In the genomic region with DNA sequence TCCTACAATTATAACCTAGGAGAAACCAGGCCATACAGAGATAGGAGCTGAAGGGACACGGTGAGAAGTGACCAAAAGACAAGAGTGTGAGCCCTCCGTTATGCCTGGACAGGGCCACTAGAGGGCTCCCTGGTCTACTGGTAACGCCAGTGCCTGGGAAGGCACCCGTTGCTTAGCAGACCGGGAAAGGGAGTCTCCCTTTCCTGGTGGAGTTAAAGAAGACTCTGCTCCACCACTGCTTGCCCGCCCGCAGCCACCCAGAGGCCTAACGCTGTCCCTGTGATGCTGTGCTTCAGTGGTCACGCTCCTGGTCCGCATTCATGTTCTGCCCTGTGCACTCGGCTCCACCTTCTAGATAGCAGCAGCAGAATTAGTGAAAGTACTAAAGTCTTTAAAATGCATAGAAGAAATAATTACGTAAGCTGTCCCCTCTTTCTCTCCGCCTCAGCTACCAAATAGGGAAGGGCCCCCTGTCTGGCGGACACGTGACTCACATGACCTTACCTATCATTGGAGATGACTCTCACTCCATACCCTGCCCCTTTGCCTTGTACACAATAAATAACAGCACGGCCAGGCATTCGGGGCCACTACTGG, we compare ENCODE assay signal across 8 cellular contexts. TPM values are rescaled to one million over a fixed set of nuclear protein-coding genes. Genes with fewer than 3 reads are reported as not detected.
A peak's percentile ranks its signal among the peaks of the same experiment; 100 is the strongest.
DNase-seq lines count a peak whose midpoint lies in the region; ATAC-seq and TF ChIP-seq lines count a peak whose summit lies in the region.

No MANE protein-coding gene starts in this region.

- intact Hi-C loops in Caco-2 (cut with micrococcal nuclease; ENCODE audit: unreplicated experiment): loop anchor here (1.0 to 10.0 kb wide), 3 partner anchors 43 to 338 kb away; a partner anchor contains a TSS
- intact Hi-C loops in activated B cell treated with CpG ODN at 0.5 μM for 24 hours (cut with micrococcal nuclease): loop anchor here (1.0 to 2.0 kb wide), 4 partner anchors 58 to 414 kb away; a partner anchor contains a TSS

- peak overlapping the region; percentile 34 for H3K4me3 Mint-ChIP-seq in Caco-2 (ENCODE audit: unreplicated experiment)
- H3K4me3 Mint-ChIP-seq in activated B cell treated with CpG ODN at 0.5 μM for 24 hours: peak overlapping the region; percentile 81
- peak overlapping the region; percentile 63 for H3K4me3 Mint-ChIP-seq in central memory CD8-positive, alpha-beta T cell

- H3K4me1 Mint-ChIP-seq in Caco-2 (ENCODE audit: low read depth, unreplicated experiment) (peaks cover 10% of the 10 kb centered on the region), activated B cell treated with CpG ODN at 0.5 μM for 24 hours (peaks cover 18% of the 10 kb centered on the region)
- peaks cover 12% of the 10 kb centered on the region for H3K4me1 Mint-ChIP-seq in central memory CD8-positive, alpha-beta T cell

- H3K4me1 ChIP-seq in Caco-2: no peaks in the 10 kb centered on the region

- peaks cover 4% of the 10 kb centered on the region for H3K27me3 Mint-ChIP-seq in Caco-2 (ENCODE audit: insufficient read depth, unreplicated experiment)
- H3K27me3 Mint-ChIP-seq in activated B cell treated with CpG ODN at 0.5 μM for 24 hours: no peaks in the 10 kb centered on the region
- H3K27me3 Mint-ChIP-seq in central memory CD8-positive, alpha-beta T cell: peaks cover 30% of the 10 kb centered on the region

- H3K9me3 Mint-ChIP-seq in Caco-2 (ENCODE audit: unreplicated experiment): no peaks in the 10 kb centered on the region
- H3K9me3 Mint-ChIP-seq in activated B cell treated with CpG ODN at 0.5 μM for 24 hours: no peaks in the 10 kb centered on the region
- no peaks in the 10 kb centered on the region for H3K9me3 Mint-ChIP-seq in central memory CD8-positive, alpha-beta T cell

- CTCF ChIA-PET in Caco-2 (lab: Charles Lee): interaction anchor here (0.7 to 2.5 kb wide), 6 partner anchors 20 to 95 kb away, joined by 3 to 16 read pairs (median 4); a partner anchor contains a TSS
- CTCF ChIA-PET in activated B cell treated with CpG ODN at 0.5 μM for 24 hours (lab: Charles Lee): interaction anchor here (0.6 to 1.8 kb wide), 10 partner anchors 9 to 1021 kb away, joined by 3 to 5 read pairs (median 4); no protein-coding TSS in a partner anchor

- H3K36me3 ChIP-seq in Caco-2 (ENCODE audit: control insufficient read depth, insufficient read depth, low read length): no peaks in the 10 kb centered on the region
- H3K36me3 ChIP-seq in kidney epithelial cell (ENCODE audit: control insufficient read depth, insufficient read depth, low read length): no peaks in the 10 kb centered on the region

- no peak overlapping the region for H3K4me3 ChIP-seq in Caco-2 (ENCODE audit: low read depth, low read length)
- no peak overlapping the region for H3K4me3 ChIP-seq in kidney epithelial cell (ENCODE audit: low read depth, low read length)

- ATAC-seq in HG02610 (IDR thresholded peaks at IDR 0.05; ENCODE audit: unreplicated experiment): peak; percentile 52
- peak; percentile 78 for ATAC-seq in activated B cell treated with CpG ODN at 0.5 μM for 24 hours (ENCODE audit: low read depth)
- ATAC-seq in central memory CD8-positive, alpha-beta T cell (replicated peaks; ENCODE audit: extremely low read depth, poor library complexity, severe bottlenecking): peak; percentile 58
- no peak for ATAC-seq in HG03442 (IDR thresholded peaks at IDR 0.05; ENCODE audit: unreplicated experiment)

- no peaks in the 10 kb centered on the region for H3K27me3 ChIP-seq in Caco-2 (replicated peaks; ENCODE audit: control insufficient read depth, insufficient read depth, low read length)
- H3K27me3 ChIP-seq in kidney epithelial cell (ENCODE audit: control insufficient read depth, insufficient read depth, low read length): peaks cover under 1% of the 10 kb centered on the region

- H3K36me3 Mint-ChIP-seq in Caco-2 (ENCODE audit: insufficient read depth, unreplicated experiment): no peaks in the 10 kb centered on the region
- no peaks in the 10 kb centered on the region for H3K36me3 Mint-ChIP-seq in activated B cell treated with CpG ODN at 0.5 μM for 24 hours (ENCODE audit: low read depth)
- H3K36me3 Mint-ChIP-seq in central memory CD8-positive, alpha-beta T cell (ENCODE audit: insufficient read depth): no peaks in the 10 kb centered on the region

- peak; percentile 89 to 90 for TF ChIP-seq CTCF in Caco-2 (IDR thresholded peaks at IDR 0.05; ENCODE audit: insufficient read depth in 1 of 2, low read depth in 1 of 2, low read length in 1 of 2, severe bottlenecking in 1 of 2, unreplicated experiment in 1 of 2)
- peak; percentile 76 for TF ChIP-seq CTCF in activated B cell treated with CpG ODN at 0.5 μM for 24 hours (IDR thresholded peaks at IDR 0.05)
- TF ChIP-seq CTCF in kidney epithelial cell (IDR thresholded peaks at IDR 0.05; ENCODE audit: insufficient read depth, low read length, poor library complexity, severe bottlenecking): peak; percentile 98

- POLR2A ChIA-PET in Caco-2 (lab: Charles Lee): no interaction called here
- POLR2A ChIA-PET in activated B cell treated with CpG ODN at 0.5 μM for 24 hours (lab: Charles Lee): interaction anchor here (0.6 to 0.7 kb wide), 3 partner anchors 73 to 187 kb away, joined by 3 to 5 read pairs (median 4); no protein-coding TSS in a partner anchor

- peak; percentile 88 to 89 for DNase-seq in Caco-2
- DNase-seq in NCI-H2196 treated with DMSO at 0.1 percent for 48 hours (lab: John Stamatoyannopoulos, UW; ENCODE audit: unreplicated experiment): peak; percentile 67
- DNase-seq in activated B cell treated with CpG ODN at 0.5 μM for 24 hours: peak; percentile 42
- DNase-seq in central memory CD8-positive, alpha-beta T cell (ENCODE audit: low spot score in 2 of 2): peak; percentile 34 to 36
- peak; percentile 55 for DNase-seq in kidney epithelial cell (ENCODE audit: low read depth)
- DNase-seq in stimulated activated CD4-positive, alpha-beta T cell treated with anti-CD3 and anti-CD28 coated beads, Interleukin-15, amount 100 ng/mL, for 24 hours: peak; percentile 83

- BruUV-seq in Caco-2 (replicated peaks; lab: Mats Ljungman, UMichigan): no TSS peak

- no peak overlapping the region for H3K27ac Mint-ChIP-seq in Caco-2 (ENCODE audit: unreplicated experiment)
- H3K27ac Mint-ChIP-seq in activated B cell treated with CpG ODN at 0.5 μM for 24 hours: peak overlapping the region; percentile 78
- H3K27ac Mint-ChIP-seq in central memory CD8-positive, alpha-beta T cell (ENCODE audit: low read depth): no peak overlapping the region

- no peaks in the 10 kb centered on the region for H3K9me3 ChIP-seq in Caco-2

RNA-seq across cellular contexts. Expression of a gene that starts 32.5 kb away (rescaled TPM):
- total RNA-seq in Caco-2 (2022): 263 and 274 TPM in 2 replicates
- 33.5 TPM in 2 replicates for total RNA-seq in activated B cell treated with CpG ODN at 0.5 μM for 24 hours
- 92.3 and 110 TPM in 2 replicates for total RNA-seq in kidney epithelial cell

RNA-seq across cellular contexts. Expression of a gene that starts 34.8 kb away (rescaled TPM):
- total RNA-seq in Caco-2 (2022): 0.65 and 0.95 TPM in 2 replicates
- total RNA-seq in activated B cell treated with CpG ODN at 0.5 μM for 24 hours: 0.93 and 1.3 TPM in 2 replicates
- 0.13 TPM in 1 of 2 replicates, not detected in the other for total RNA-seq in kidney epithelial cell

Comparison
In these comparisons a context has a peak if more than half of its experiments do, and no peak if none do; other contexts are left out.
1. DNase-seq: peak in every context shown above with its lines; median percentile 88 in Caco-2; 83 in stimulated activated CD4-positive, alpha-beta T cell treated with anti-CD3 and anti-CD28 coated beads, Interleukin-15, amount 100 ng/mL, for 24 hours; 67 in NCI-H2196 treated with DMSO at 0.1 percent for 48 hours; 55 in kidney epithelial cell; 42 in activated B cell treated with CpG ODN at 0.5 μM for 24 hours; 35 in central memory CD8-positive, alpha-beta T cell.